ENCODE assay signal across 21 cellular contexts in the genomic region with DNA sequence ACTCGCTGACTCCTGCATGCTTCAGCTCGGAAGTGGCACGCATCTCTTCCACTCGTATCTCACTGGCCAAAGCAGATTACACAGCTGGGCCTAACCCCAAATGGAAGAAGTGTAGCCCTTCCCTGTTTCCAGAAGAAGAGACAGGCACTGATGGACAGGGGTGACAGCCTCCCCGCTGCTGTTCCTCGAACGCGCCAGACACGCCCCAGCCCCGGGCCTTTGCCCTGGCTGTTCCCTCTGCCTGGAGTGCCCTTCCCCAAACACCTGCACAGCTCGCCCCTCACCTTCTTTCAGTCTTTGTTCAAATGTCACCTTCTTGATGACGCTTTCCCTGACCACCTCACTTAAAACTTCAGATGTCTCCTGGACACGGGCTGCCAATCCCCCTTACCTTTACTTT. TPM values are rescaled to one million over a fixed set of nuclear protein-coding genes. Genes with fewer than 3 reads are reported as not detected.
DNase-seq lines count a peak whose midpoint lies in the region; ATAC-seq and TF ChIP-seq lines count a peak whose summit lies in the region.
"Had no signal": no experiment of that assay in that cellular context is flagged by ENCODE, and none has a peak within 500 bp of the region (broad histone marks: within the 10 kb centered on the region; RNA-seq: fewer than 3 reads in every experiment).

No MANE protein-coding gene starts in this region.

- H3K27me3 Mint-ChIP-seq in activated CD4-positive, alpha-beta T cell treated with anti-CD3 and anti-CD28 coated beads, Interleukin-2, amount 10 ng/mL, durations not matched to agents 7 days and 5 days = no peaks in the 10 kb centered on the region
- H3K27me3 Mint-ChIP-seq in activated CD8-positive, alpha-beta T cell treated with anti-CD3 and anti-CD28 coated beads for 36 hours = no peaks in the 10 kb centered on the region
- H3K27me3 Mint-ChIP-seq in glutamatergic neuron (ENCODE audit: unreplicated experiment) = peaks cover 4% of the 10 kb centered on the region
- no peaks in the 10 kb centered on the region for H3K27me3 Mint-ChIP-seq in stimulated activated memory B cell treated with anti-CD40 and anti-IgM and Interleukin-4, amounts not matched to agents 10 μg/mL and 1 μg/mL and 100 μg/mL, for 72 hours

- no peaks in the 10 kb centered on the region for H3K36me3 Mint-ChIP-seq in activated CD4-positive, alpha-beta T cell treated with anti-CD3 and anti-CD28 coated beads, Interleukin-2, amount 10 ng/mL, durations not matched to agents 7 days and 5 days (ENCODE audit: low read depth)
- peaks cover 1% of the 10 kb centered on the region for H3K36me3 Mint-ChIP-seq in activated CD8-positive, alpha-beta T cell treated with anti-CD3 and anti-CD28 coated beads for 36 hours (ENCODE audit: low read depth)
- H3K36me3 Mint-ChIP-seq in glutamatergic neuron (ENCODE audit: unreplicated experiment) = no peaks in the 10 kb centered on the region
- no peaks in the 10 kb centered on the region for H3K36me3 Mint-ChIP-seq in stimulated activated memory B cell treated with anti-CD40 and anti-IgM and Interleukin-4, amounts not matched to agents 10 μg/mL and 1 μg/mL and 100 μg/mL, for 72 hours
- H3K36me3 Mint-ChIP-seq: neural progenitor cell had no signal

- intact Hi-C loops in activated CD8-positive, alpha-beta T cell treated with anti-CD3 and anti-CD28 coated beads for 36 hours (cut with micrococcal nuclease) = no loop called here

- DNase-seq in activated CD4-positive, alpha-beta T cell treated with anti-CD3 and anti-CD28 coated beads, Interleukin-2, amount 10 ng/mL, durations not matched to agents 7 days and 5 days = no peak
- DNase-seq in activated CD4-positive, alpha-beta T cell treated with anti-CD3 and anti-CD28 coated beads for 48 hours = no peak
- DNase-seq in activated CD8-positive, alpha-beta T cell treated with anti-CD3 and anti-CD28 coated beads for 36 hours = no peak
- DNase-seq in glutamatergic neuron (no peak), SW480 (ENCODE audit: low spot score) (no peak), NCI-H2171 treated with DMSO at 0.1 percent for 48 hours (lab: John Stamatoyannopoulos, UW) (no peak)
- DNase-seq: activated gamma-delta T cell, DND-41, heart left ventricle, mesendoderm, NCI-H1092, NCI-H1930, NCI-H345, tibial artery had no signal

- no peak overlapping the region for H3K4me3 Mint-ChIP-seq in activated CD4-positive, alpha-beta T cell treated with anti-CD3 and anti-CD28 coated beads, Interleukin-2, amount 10 ng/mL, durations not matched to agents 7 days and 5 days
- no peak overlapping the region for H3K4me3 Mint-ChIP-seq in activated CD8-positive, alpha-beta T cell treated with anti-CD3 and anti-CD28 coated beads for 36 hours
- peak overlapping the region; percentile 47 for H3K4me3 Mint-ChIP-seq in glutamatergic neuron (ENCODE audit: unreplicated experiment)
- no peak overlapping the region for H3K4me3 Mint-ChIP-seq in stimulated activated memory B cell treated with anti-CD40 and anti-IgM and Interleukin-4, amounts not matched to agents 10 μg/mL and 1 μg/mL and 100 μg/mL, for 72 hours
- H3K4me3 Mint-ChIP-seq: GM23338 had no signal

- peaks cover 55% of the 10 kb centered on the region for H3K4me1 Mint-ChIP-seq in activated CD4-positive, alpha-beta T cell treated with anti-CD3 and anti-CD28 coated beads, Interleukin-2, amount 10 ng/mL, durations not matched to agents 7 days and 5 days
- peaks cover 88% of the 10 kb centered on the region for H3K4me1 Mint-ChIP-seq in activated CD8-positive, alpha-beta T cell treated with anti-CD3 and anti-CD28 coated beads for 36 hours (ENCODE audit: low read depth)
- peaks cover 13% of the 10 kb centered on the region for H3K4me1 Mint-ChIP-seq in glutamatergic neuron (ENCODE audit: low read depth, unreplicated experiment)
- H3K4me1 Mint-ChIP-seq in stimulated activated memory B cell treated with anti-CD40 and anti-IgM and Interleukin-4, amounts not matched to agents 10 μg/mL and 1 μg/mL and 100 μg/mL, for 72 hours = peaks cover 96% of the 10 kb centered on the region

- no peak for ATAC-seq in activated CD8-positive, alpha-beta T cell treated with anti-CD3 and anti-CD28 coated beads for 36 hours
- no peak for ATAC-seq in stimulated activated memory B cell treated with anti-CD40 and anti-IgM and Interleukin-4, amounts not matched to agents 10 μg/mL and 1 μg/mL and 100 μg/mL, for 72 hours
- no peak for ATAC-seq in GM19395 (IDR thresholded peaks at IDR 0.05; ENCODE audit: unreplicated experiment)
- ATAC-seq: GM23338, heart left ventricle, Right ventricle myocardium inferior had no signal

- H3K27ac Mint-ChIP-seq in activated CD4-positive, alpha-beta T cell treated with anti-CD3 and anti-CD28 coated beads, Interleukin-2, amount 10 ng/mL, durations not matched to agents 7 days and 5 days = peak overlapping the region; percentile 55
- peak overlapping the region; percentile 89 for H3K27ac Mint-ChIP-seq in activated CD8-positive, alpha-beta T cell treated with anti-CD3 and anti-CD28 coated beads for 36 hours
- H3K27ac Mint-ChIP-seq in glutamatergic neuron (ENCODE audit: unreplicated experiment) = no peak overlapping the region
- peak overlapping the region; percentile 94 for H3K27ac Mint-ChIP-seq in stimulated activated memory B cell treated with anti-CD40 and anti-IgM and Interleukin-4, amounts not matched to agents 10 μg/mL and 1 μg/mL and 100 μg/mL, for 72 hours
- H3K27ac Mint-ChIP-seq: GM23338, neural progenitor cell had no signal

- POLR2A ChIA-PET in activated CD4-positive, alpha-beta T cell treated with anti-CD3 and anti-CD28 coated beads, Interleukin-2, amount 10 ng/mL, durations not matched to agents 7 days and 5 days (lab: Charles Lee) = no interaction called here
- POLR2A ChIA-PET in activated CD8-positive, alpha-beta T cell treated with anti-CD3 and anti-CD28 coated beads for 36 hours (lab: Charles Lee) = interaction anchor here (1.8 to 6.1 kb wide), 2 partner anchors 9 kb away, joined by 8 to 47 read pairs; no protein-coding TSS in a partner anchor

- no peaks in the 10 kb centered on the region for H3K9me3 Mint-ChIP-seq in activated CD4-positive, alpha-beta T cell treated with anti-CD3 and anti-CD28 coated beads, Interleukin-2, amount 10 ng/mL, durations not matched to agents 7 days and 5 days
- H3K9me3 Mint-ChIP-seq in activated CD8-positive, alpha-beta T cell treated with anti-CD3 and anti-CD28 coated beads for 36 hours = no peaks in the 10 kb centered on the region
- peaks cover 5% of the 10 kb centered on the region for H3K9me3 Mint-ChIP-seq in glutamatergic neuron (ENCODE audit: unreplicated experiment)
- no peaks in the 10 kb centered on the region for H3K9me3 Mint-ChIP-seq in stimulated activated memory B cell treated with anti-CD40 and anti-IgM and Interleukin-4, amounts not matched to agents 10 μg/mL and 1 μg/mL and 100 μg/mL, for 72 hours
- H3K9me3 Mint-ChIP-seq: GM23338, neural progenitor cell had no signal

- CTCF ChIA-PET in activated CD4-positive, alpha-beta T cell treated with anti-CD3 and anti-CD28 coated beads, Interleukin-2, amount 10 ng/mL, durations not matched to agents 7 days and 5 days (lab: Charles Lee) = interaction anchor here (1.2 to 5.6 kb wide), 5 partner anchors 10 to 40 kb away, joined by 3 to 44 read pairs (median 4); partner anchors contain the start of gene SEMA7A
- CTCF ChIA-PET in activated CD8-positive, alpha-beta T cell treated with anti-CD3 and anti-CD28 coated beads for 36 hours (lab: Charles Lee) = interaction anchor here (1.2 to 5.3 kb wide), 4 partner anchors 8 to 18 kb away, joined by 3 to 40 read pairs (median 8); no protein-coding TSS in a partner anchor

- no peak for TF ChIP-seq CTCF in activated CD8-positive, alpha-beta T cell treated with anti-CD3 and anti-CD28 coated beads for 36 hours (IDR thresholded peaks at IDR 0.05)
- TF ChIP-seq CTCF in glutamatergic neuron (IDR thresholded peaks at IDR 0.05; ENCODE audit: partially characterized antibody, unreplicated experiment) = no peak

RNA-seq across cellular contexts. Expression of gene CYP11A1, which starts 26.0 kb away (rescaled TPM):
- total RNA-seq in activated CD4-positive, alpha-beta T cell treated with anti-CD3 and anti-CD28 coated beads, Interleukin-2, amount 10 ng/mL, durations not matched to agents 7 days and 5 days = not detected
- total RNA-seq in activated CD8-positive, alpha-beta T cell treated with anti-CD3 and anti-CD28 coated beads for 36 hours = under 1 TPM; 0.29 to 0.31 TPM
- not detected for total RNA-seq in glutamatergic neuron (ENCODE audit: unreplicated experiment)
- total RNA-seq: dermis microvascular lymphatic vessel endothelial cell, LHCN-M2 had no signal

RNA-seq across cellular contexts. Expression of gene SEMA7A, which starts 40.3 kb away (rescaled TPM):
- total RNA-seq in activated CD4-positive, alpha-beta T cell treated with anti-CD3 and anti-CD28 coated beads, Interleukin-2, amount 10 ng/mL, durations not matched to agents 7 days and 5 days = 1 to 10 TPM; 2.7 to 3.5 TPM
- 10 to 100 TPM; 62.4 TPM for total RNA-seq in activated CD8-positive, alpha-beta T cell treated with anti-CD3 and anti-CD28 coated beads for 36 hours
- total RNA-seq in glutamatergic neuron (ENCODE audit: unreplicated experiment) = 16.2 TPM
